9 cellular contexts compared by ENCODE assay signal in the genomic region with DNA sequence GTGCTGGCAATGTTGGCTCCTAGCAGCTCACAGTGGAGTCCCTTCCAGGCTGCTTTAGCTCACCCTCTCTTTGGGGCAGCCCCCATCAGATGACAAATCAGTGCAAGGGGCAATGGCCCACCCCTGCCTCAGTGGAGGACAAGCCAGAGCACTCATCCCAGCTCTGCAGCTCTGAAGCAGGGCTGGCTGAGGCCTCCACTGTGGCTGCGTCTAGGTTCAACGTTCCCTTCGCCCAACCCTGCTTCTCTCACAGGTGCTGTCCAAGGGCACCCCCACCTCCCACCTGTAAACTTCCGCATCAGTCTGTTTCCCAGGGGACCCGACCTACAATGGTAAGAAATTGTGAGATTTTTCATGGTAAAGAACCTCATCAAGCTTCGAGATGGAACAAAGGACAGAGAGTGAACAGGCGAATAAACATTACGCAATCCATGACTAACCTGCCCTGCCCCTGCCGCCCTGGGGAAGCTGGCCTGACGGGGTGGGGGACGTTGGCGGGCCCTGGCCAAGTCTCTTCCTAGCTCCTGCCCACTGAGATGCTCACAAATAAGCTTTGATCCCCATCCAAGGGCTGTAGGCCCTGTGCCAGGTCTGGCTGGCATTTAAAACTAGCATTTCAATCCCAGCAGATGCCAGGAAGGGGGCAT. TPM values are rescaled to one million over a fixed set of nuclear protein-coding genes. Genes with fewer than 3 reads are reported as not detected.
A peak's percentile ranks its signal among the peaks of the same experiment; 100 is the strongest.
DNase-seq lines count a peak whose midpoint lies in the region; ATAC-seq and TF ChIP-seq lines count a peak whose summit lies in the region.
"Had no signal": no experiment of that assay in that cellular context is flagged by ENCODE, and none has a peak within 500 bp of the region (broad histone marks: within the 10 kb centered on the region; RNA-seq: fewer than 3 reads in every experiment).

No MANE protein-coding gene starts in this region.

- TF ChIP-seq POLR2A in stomach (IDR thresholded peaks at IDR 0.05) (no peak), tibial nerve (IDR thresholded peaks at IDR 0.05) (no peak)

- H3K36me3 ChIP-seq in MG63: peaks cover 54% of the 10 kb centered on the region
- H3K36me3 ChIP-seq in stomach: peaks cover 0 to 25% (median 12%) of the 10 kb centered on the region in 4 donors
- peaks cover 0 to 47% (median 0%) of the 10 kb centered on the region in 3 donors for H3K36me3 ChIP-seq in tibial nerve

- peak; percentile 76 for ATAC-seq in foreskin keratinocyte

- no peaks in the 10 kb centered on the region for H3K27me3 ChIP-seq in MG63
- H3K27me3 ChIP-seq in foreskin keratinocyte: peaks cover 7% of the 10 kb centered on the region
- no peaks in the 10 kb centered on the region for H3K27me3 ChIP-seq in stomach
- H3K27me3 ChIP-seq in tibial nerve: no peaks in the 10 kb centered on the region

- intact Hi-C loops in stomach (cut with DNase I; ENCODE audit: low total_unique reads): no loop called here

- no peak for TF ChIP-seq CTCF in foreskin keratinocyte (conservative IDR thresholded peaks at IDR 0.05)
- no peak for TF ChIP-seq CTCF in stomach (IDR thresholded peaks at IDR 0.05)
- TF ChIP-seq CTCF in tibial nerve (IDR thresholded peaks at IDR 0.05): no peak

- WGBS in stomach, 5 donors: 53 to 77% (median 59%) methylated on average over 8 to 12 of the region's 12 CpGs
- 77 to 81% methylated on average over 12 of the region's 12 CpGs for WGBS in tibial nerve, 2 donors

- H3K4me1 ChIP-seq in foreskin keratinocyte: no peaks in the 10 kb centered on the region
- H3K4me1 ChIP-seq in stomach: peaks cover 0 to 12% (median 2%) of the 10 kb centered on the region in 4 donors
- H3K4me1 ChIP-seq in tibial nerve: no peaks in the 10 kb centered on the region

- no peak overlapping the region for H3K4me3 ChIP-seq in MG63
- H3K4me3 ChIP-seq in stomach: no peak overlapping the region
- H3K4me3 ChIP-seq in tibial nerve: no peak overlapping the region

- H3K27ac ChIP-seq in foreskin keratinocyte (no peak overlapping the region), stomach (no peak overlapping the region), tibial nerve (no peak overlapping the region)

- no peak for TF ChIP-seq EP300 in stomach (IDR thresholded peaks at IDR 0.05)
- no peak for TF ChIP-seq EP300 in tibial nerve (IDR thresholded peaks at IDR 0.05)

- DNase-seq in MG63: peak; percentile 63
- DNase-seq in T1000 (lab: John Stamatoyannopoulos, UW): peak; percentile 55
- peak in 1 of 2 donors; percentile 33 for DNase-seq in foreskin keratinocyte
- peak; percentile 46 for DNase-seq in stomach
- DNase-seq in NCI-H524 (lab: John Stamatoyannopoulos, UW): no peak
- DNase-seq in tibial nerve (ENCODE audit: low spot score in 2 of 2): no peak
- no peak for DNase-seq in NCI-H82 treated with DMSO at 0.1 percent for 48 hours (lab: John Stamatoyannopoulos, UW; ENCODE audit: unreplicated experiment)
- DNase-seq: GOT3, nephron progenitor cell had no signal

- H3K9me3 ChIP-seq in MG63: no peaks in the 10 kb centered on the region
- no peaks in the 10 kb centered on the region for H3K9me3 ChIP-seq in stomach
- H3K9me3 ChIP-seq in tibial nerve: no peaks in the 10 kb centered on the region

RNA-seq across cellular contexts. Expression of gene DZIP1, which starts 40.5 kb away (rescaled TPM):
- total RNA-seq in MG63 (2014; rRNA removed; shearing (Covaris generic); ENCODE audit: low replicate concordance): 10.9 and 39.1 TPM in 2 replicates
- total RNA-seq in foreskin keratinocyte (3.6 and 7.1 TPM in 2 replicates), stomach (10 to 100 TPM; 12.2 to 25.2 (median 19.2) TPM), tibial nerve (10 to 100 TPM; 31.2 to 72.8 (median 36.4) TPM)
- polyA plus RNA-seq in foreskin keratinocyte (2.4 and 3.9 TPM in 2 replicates), stomach (10 to 100 TPM in 2 of 3 donors, 1 to 10 TPM in 1; 4.7 to 18.2 (median 12.9) TPM)

RNA-seq across cellular contexts. Expression of gene CLDN10, which starts 51.5 kb away (rescaled TPM):
- total RNA-seq in MG63 (2014; rRNA removed; shearing (Covaris generic); ENCODE audit: low replicate concordance): not detected in 2 replicates
- not detected in 2 replicates for total RNA-seq in foreskin keratinocyte
- polyA plus RNA-seq in foreskin keratinocyte: not detected in 2 replicates
- total RNA-seq in stomach: 1 to 10 TPM in 1 of 5 donors, not detected in 4; 1.3 TPM
- 1 to 10 TPM in 1 of 3 donors, not detected in 2; 2.1 TPM for polyA plus RNA-seq in stomach
- total RNA-seq in tibial nerve: under 1 TPM in 1 of 4 donors, not detected in 3; 0.44 TPM

Comparison
In these comparisons a context has a peak if more than half of its experiments do, and no peak if none do; other contexts are left out.
1. DNase-seq: peak in MG63 (single experiment), T1000 (single experiment) and stomach (single experiment); none in NCI-H524 (0 of 2), tibial nerve (0 of 2) and NCI-H82 treated with DMSO at 0.1 percent for 48 hours (single experiment).